2 cellular contexts compared by ENCODE assay signal in genomic region chr1:150429805-150430204, GRCh38.
TF ChIP-seq lines count a peak whose summit lies in the region.

No MANE protein-coding gene starts in this region.

TF ChIP-seq in WTC11, 78 proteins besides CTCF, POLR2A, EP300 and RAD21 (continued from another document and continues in another):
- TF ChIP-seq, protein P1, sequence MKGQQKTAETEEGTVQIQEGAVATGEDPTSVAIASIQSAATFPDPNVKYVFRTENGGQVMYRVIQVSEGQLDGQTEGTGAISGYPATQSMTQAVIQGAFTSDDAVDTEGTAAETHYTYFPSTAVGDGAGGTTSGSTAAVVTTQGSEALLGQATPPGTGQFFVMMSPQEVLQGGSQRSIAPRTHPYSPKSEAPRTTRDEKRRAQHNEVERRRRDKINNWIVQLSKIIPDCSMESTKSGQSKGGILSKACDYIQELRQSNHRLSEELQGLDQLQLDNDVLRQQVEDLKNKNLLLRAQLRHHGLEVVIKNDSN (CRISPR knock-in tag; IDR thresholded peaks at IDR 0.05) = no peak
- TF ChIP-seq ZBTB21 (CRISPR knock-in tag; IDR thresholded peaks at IDR 0.05; ENCODE audit: borderline replicate concordance) (no peak), SMAD3 (CRISPR knock-in tag; IDR thresholded peaks at IDR 0.05; ENCODE audit: borderline replicate concordance) (no peak), ZBTB43 (CRISPR knock-in tag; IDR thresholded peaks at IDR 0.05) (no peak), ETV6 (CRISPR knock-in tag; IDR thresholded peaks at IDR 0.05) (no peak), NFE2L1 (CRISPR knock-in tag; IDR thresholded peaks at IDR 0.05) (no peak), ZNF138 (CRISPR knock-in tag; conservative IDR thresholded peaks at IDR 0.05) (no peak), SOX15 (CRISPR knock-in tag; IDR thresholded peaks at IDR 0.05) (no peak), PRDM15 (CRISPR knock-in tag; IDR thresholded peaks at IDR 0.05) (no peak), TP53 (CRISPR knock-in tag; IDR thresholded peaks at IDR 0.05) (no peak), CDX4 (CRISPR knock-in tag; IDR thresholded peaks at IDR 0.05; ENCODE audit: borderline replicate concordance) (no peak), ELF4 (CRISPR knock-in tag; IDR thresholded peaks at IDR 0.05; ENCODE audit: low read depth) (no peak)
- TF ChIP-seq, protein P2, sequence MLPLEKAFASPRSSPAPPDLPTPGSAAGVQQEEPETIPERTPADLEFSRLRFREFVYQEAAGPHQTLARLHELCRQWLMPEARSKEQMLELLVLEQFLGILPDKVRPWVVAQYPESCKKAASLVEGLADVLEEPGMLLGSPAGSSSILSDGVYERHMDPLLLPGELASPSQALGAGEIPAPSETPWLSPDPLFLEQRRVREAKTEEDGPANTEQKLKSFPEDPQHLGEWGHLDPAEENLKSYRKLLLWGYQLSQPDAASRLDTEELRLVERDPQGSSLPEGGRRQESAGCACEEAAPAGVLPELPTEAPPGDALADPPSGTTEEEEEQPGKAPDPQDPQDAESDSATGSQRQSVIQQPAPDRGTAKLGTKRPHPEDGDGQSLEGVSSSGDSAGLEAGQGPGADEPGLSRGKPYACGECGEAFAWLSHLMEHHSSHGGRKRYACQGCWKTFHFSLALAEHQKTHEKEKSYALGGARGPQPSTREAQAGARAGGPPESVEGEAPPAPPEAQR (CRISPR knock-in tag; IDR thresholded peaks at IDR 0.05) = no peak
- TF ChIP-seq, protein P3, sequence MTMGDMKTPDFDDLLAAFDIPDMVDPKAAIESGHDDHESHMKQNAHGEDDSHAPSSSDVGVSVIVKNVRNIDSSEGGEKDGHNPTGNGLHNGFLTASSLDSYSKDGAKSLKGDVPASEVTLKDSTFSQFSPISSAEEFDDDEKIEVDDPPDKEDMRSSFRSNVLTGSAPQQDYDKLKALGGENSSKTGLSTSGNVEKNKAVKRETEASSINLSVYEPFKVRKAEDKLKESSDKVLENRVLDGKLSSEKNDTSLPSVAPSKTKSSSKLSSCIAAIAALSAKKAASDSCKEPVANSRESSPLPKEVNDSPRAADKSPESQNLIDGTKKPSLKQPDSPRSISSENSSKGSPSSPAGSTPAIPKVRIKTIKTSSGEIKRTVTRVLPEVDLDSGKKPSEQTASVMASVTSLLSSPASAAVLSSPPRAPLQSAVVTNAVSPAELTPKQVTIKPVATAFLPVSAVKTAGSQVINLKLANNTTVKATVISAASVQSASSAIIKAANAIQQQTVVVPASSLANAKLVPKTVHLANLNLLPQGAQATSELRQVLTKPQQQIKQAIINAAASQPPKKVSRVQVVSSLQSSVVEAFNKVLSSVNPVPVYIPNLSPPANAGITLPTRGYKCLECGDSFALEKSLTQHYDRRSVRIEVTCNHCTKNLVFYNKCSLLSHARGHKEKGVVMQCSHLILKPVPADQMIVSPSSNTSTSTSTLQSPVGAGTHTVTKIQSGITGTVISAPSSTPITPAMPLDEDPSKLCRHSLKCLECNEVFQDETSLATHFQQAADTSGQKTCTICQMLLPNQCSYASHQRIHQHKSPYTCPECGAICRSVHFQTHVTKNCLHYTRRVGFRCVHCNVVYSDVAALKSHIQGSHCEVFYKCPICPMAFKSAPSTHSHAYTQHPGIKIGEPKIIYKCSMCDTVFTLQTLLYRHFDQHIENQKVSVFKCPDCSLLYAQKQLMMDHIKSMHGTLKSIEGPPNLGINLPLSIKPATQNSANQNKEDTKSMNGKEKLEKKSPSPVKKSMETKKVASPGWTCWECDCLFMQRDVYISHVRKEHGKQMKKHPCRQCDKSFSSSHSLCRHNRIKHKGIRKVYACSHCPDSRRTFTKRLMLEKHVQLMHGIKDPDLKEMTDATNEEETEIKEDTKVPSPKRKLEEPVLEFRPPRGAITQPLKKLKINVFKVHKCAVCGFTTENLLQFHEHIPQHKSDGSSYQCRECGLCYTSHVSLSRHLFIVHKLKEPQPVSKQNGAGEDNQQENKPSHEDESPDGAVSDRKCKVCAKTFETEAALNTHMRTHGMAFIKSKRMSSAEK (CRISPR knock-in tag; IDR thresholded peaks at IDR 0.05; ENCODE audit: borderline replicate concordance) = no peak

TF ChIP-seq in HepG2, 621 proteins besides CTCF, POLR2A, EP300 and RAD21 (continued from another document):
- TF ChIP-seq NFIB (CRISPR knock-in tag; IDR thresholded peaks at IDR 0.05; ENCODE audit: borderline replicate concordance) (no peak), TEAD2 (CRISPR knock-in tag; IDR thresholded peaks at IDR 0.05) (no peak), RFXANK (CRISPR knock-in tag; IDR thresholded peaks at IDR 0.05) (no peak), KLF11 (CRISPR knock-in tag; IDR thresholded peaks at IDR 0.05) (no peak), STAG1 (CRISPR knock-in tag; IDR thresholded peaks at IDR 0.05) (peak; percentile 73), ZNF441 (CRISPR knock-in tag; IDR thresholded peaks at IDR 0.05; ENCODE audit: borderline replicate concordance) (no peak), RBM22 (optimal IDR thresholded peaks at IDR 0.05; ENCODE audit: low read length) (no peak), ZNF142 (CRISPR knock-in tag; IDR thresholded peaks at IDR 0.05) (no peak), NR2C2 (CRISPR knock-in tag; IDR thresholded peaks at IDR 0.05; ENCODE audit: borderline replicate concordance) (no peak), ZNF639 (CRISPR knock-in tag; conservative IDR thresholded peaks at IDR 0.05) (no peak), NAIF1 (CRISPR knock-in tag; IDR thresholded peaks at IDR 0.05; ENCODE audit: borderline replicate concordance) (no peak), SMC3 (IDR thresholded peaks at IDR 0.05; ENCODE audit: low read length) (peak; percentile 62; the same call in 1 of the 2 replicates), SAP130 (CRISPR knock-in tag; IDR thresholded peaks at IDR 0.05; ENCODE audit: low read depth) (peak; percentile 37), SPEN (CRISPR knock-in tag; IDR thresholded peaks at IDR 0.05; ENCODE audit: low read depth) (no peak), SALL2 (CRISPR knock-in tag; IDR thresholded peaks at IDR 0.05) (no peak), ZSCAN22 (CRISPR knock-in tag; IDR thresholded peaks at IDR 0.05) (no peak), ZNF850 (CRISPR knock-in tag; conservative IDR thresholded peaks at IDR 0.05) (no peak), HNRNPK (IDR thresholded peaks at IDR 0.05; ENCODE audit: low read depth, low read length, poor library complexity, severe bottlenecking) (no peak), MAFF (IDR thresholded peaks at IDR 0.05; ENCODE audit: low read depth, low read length) (no peak), ZHX2 (IDR thresholded peaks at IDR 0.05; ENCODE audit: low read depth) (no peak), ZHX2 (CRISPR knock-in tag; IDR thresholded peaks at IDR 0.05; ENCODE audit: borderline replicate concordance) (no peak)
- TF ChIP-seq, protein P4, sequence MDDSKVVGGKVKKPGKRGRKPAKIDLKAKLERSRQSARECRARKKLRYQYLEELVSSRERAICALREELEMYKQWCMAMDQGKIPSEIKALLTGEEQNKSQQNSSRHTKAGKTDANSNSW (CRISPR knock-in tag; IDR thresholded peaks at IDR 0.05; ENCODE audit: borderline replicate concordance) = no peak
- TF ChIP-seq, protein P5, sequence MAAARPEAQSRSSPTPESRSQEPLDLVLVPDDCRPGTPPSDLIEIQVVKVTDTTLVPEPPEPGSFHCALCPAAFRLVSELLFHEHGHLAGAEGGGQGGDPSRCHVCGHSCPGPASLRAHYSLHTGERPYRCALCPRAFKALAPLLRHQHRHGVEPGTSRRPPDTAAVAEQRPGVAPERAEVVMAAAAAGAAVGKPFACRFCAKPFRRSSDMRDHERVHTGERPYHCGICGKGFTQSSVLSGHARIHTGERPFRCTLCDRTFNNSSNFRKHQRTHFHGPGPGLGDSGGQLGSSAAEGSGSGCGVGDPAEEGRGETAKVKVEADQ (CRISPR knock-in tag; IDR thresholded peaks at IDR 0.05; ENCODE audit: borderline replicate concordance) = no peak
